ENCODE assay signal across 13 cellular contexts in genomic region chr2:63712748-63713147, GRCh38.
DNase-seq lines count a peak whose midpoint lies in the region; ATAC-seq and TF ChIP-seq lines count a peak whose summit lies in the region.
"Had no signal": no experiment of that assay in that cellular context is flagged by ENCODE, and none has a peak within 500 bp of the region (broad histone marks: within the 10 kb centered on the region; RNA-seq: fewer than 3 reads in every experiment).

No MANE protein-coding gene starts in this region.

- peak overlapping the region; percentile 48 for H3K9ac ChIP-seq in GM23248

- ATAC-seq in gastrocnemius medialis (peak; percentile 91 to 93), body of pancreas (no peak)
- ATAC-seq in stimulated activated naive CD8-positive, alpha-beta T cell treated with anti-CD3 and anti-CD28 coated beads, Interleukin-15, amount 100 ng/mL, for 72 hours, result no peak
- ATAC-seq: HCT116, T-helper 17 cell had no signal

- intact Hi-C loops in PC-9 (cut with micrococcal nuclease; ENCODE audit: unreplicated experiment) (no loop called here), gastrocnemius medialis (cut with DNase I; ENCODE audit: low total_unique reads) (loop anchor here (5.0 kb wide), 1 partner anchor 130 kb away; the partner anchor contains the start of gene UGP2), body of pancreas (cut with DNase I) (no loop called here)

- H3F3A ChIP-seq in GM23248 (ENCODE audit: insufficient read depth) (peaks cover 18% of the 10 kb centered on the region; the same call in 1 of the 2 replicates), PC-9 (ENCODE audit: insufficient read depth, low read depth) (no peaks in the 10 kb centered on the region)

- no peaks in the 10 kb centered on the region for H3K36me3 ChIP-seq in GM23248 (ENCODE audit: low read depth)
- H3K36me3 ChIP-seq in PC-9 (ENCODE audit: low read depth), result no peaks in the 10 kb centered on the region
- H3K36me3 ChIP-seq in gastrocnemius medialis, result no peaks in the 10 kb centered on the region
- H3K36me3 ChIP-seq in body of pancreas (replicated peaks in 1 of 2; ENCODE audit: insufficient read depth in 1 of 2, low read depth in 2 of 2), result no peaks in the 10 kb centered on the region
- H3K36me3 ChIP-seq: stomach had no signal

- WGBS in GM23248 (ENCODE audit: low coverage in 1 of 2, low lambda C conversion rate in 2 of 2, missing lambda C conversion rate in 2 of 2), 2 experiments, result 0 to 7% methylated on average over 2 of the region's 2 CpGs
- WGBS in body of pancreas, 2 donors, result 73 to 81% methylated on average over 2 of the region's 2 CpGs

- peak overlapping the region; percentile 73 for H3K27ac ChIP-seq in GM23248
- no peak overlapping the region for H3K27ac ChIP-seq in PC-9
- peak overlapping the region; percentile 51 to 74 (median 64) for H3K27ac ChIP-seq in gastrocnemius medialis
- H3K27ac ChIP-seq in body of pancreas, result no peak overlapping the region
- H3K27ac ChIP-seq: stomach had no signal

- H3K79me2 ChIP-seq in GM23248 (ENCODE audit: insufficient read depth) (no peaks in the 10 kb centered on the region), PC-9 (ENCODE audit: low read depth) (no peaks in the 10 kb centered on the region)

- H3K9me2 ChIP-seq in GM23248 (ENCODE audit: insufficient read depth) (no peaks in the 10 kb centered on the region), PC-9 (ENCODE audit: insufficient read depth) (no peaks in the 10 kb centered on the region; the same call in 1 of the 2 replicates)

- POLR2A ChIA-PET in PC-9 (lab: Charles Lee; ENCODE audit: unreplicated experiment), result no interaction called here

- H3K27me3 ChIP-seq in GM23248 (replicated peaks; ENCODE audit: insufficient read depth), result no peaks in the 10 kb centered on the region
- no peaks in the 10 kb centered on the region for H3K27me3 ChIP-seq in PC-9 (ENCODE audit: insufficient read depth, low read depth)
- H3K27me3 ChIP-seq in gastrocnemius medialis, result no peaks in the 10 kb centered on the region
- H3K27me3 ChIP-seq in body of pancreas, result no peaks in the 10 kb centered on the region
- H3K27me3 ChIP-seq: stomach had no signal

- H3K9me3 Mint-ChIP-seq in stimulated activated naive CD8-positive, alpha-beta T cell treated with anti-CD3 and anti-CD28 coated beads, Interleukin-15, amount 100 ng/mL, for 72 hours, result no peaks in the 10 kb centered on the region
- H3K9me3 Mint-ChIP-seq: activated CD4-positive, alpha-beta T cell treated with anti-CD3 and anti-CD28 coated beads, Interleukin-2, amount 10 ng/mL, durations not matched to agents 7 days and 5 days had no signal

- H3K4me2 ChIP-seq in GM23248 (ENCODE audit: unreplicated experiment) (peak overlapping the region; percentile 58), PC-9 (no peak overlapping the region)

- H3K27ac Mint-ChIP-seq in stimulated activated naive CD8-positive, alpha-beta T cell treated with anti-CD3 and anti-CD28 coated beads, Interleukin-15, amount 100 ng/mL, for 72 hours, result no peak overlapping the region
- H3K27ac Mint-ChIP-seq: activated CD4-positive, alpha-beta T cell treated with anti-CD3 and anti-CD28 coated beads, Interleukin-2, amount 10 ng/mL, durations not matched to agents 7 days and 5 days; T-helper 17 cell had no signal

- H3K4me3 ChIP-seq in GM23248, result no peak overlapping the region
- H3K4me3 ChIP-seq in PC-9, result no peak overlapping the region
- no peak overlapping the region for H3K4me3 ChIP-seq in foreskin fibroblast (ENCODE audit: low read depth in 1 of 2, low read length in 2 of 2)
- no peak overlapping the region for H3K4me3 ChIP-seq in gastrocnemius medialis
- H3K4me3 ChIP-seq in body of pancreas, result no peak overlapping the region
- H3K4me3 ChIP-seq: stomach had no signal

- peak; percentile 94 for DNase-seq in GM23248
- no peak for DNase-seq in PC-9
- DNase-seq in foreskin fibroblast, result peak; percentile 84 to 89
- DNase-seq in gastrocnemius medialis, result peak; percentile 41 to 52
- DNase-seq in stimulated activated naive CD8-positive, alpha-beta T cell treated with anti-CD3 and anti-CD28 coated beads, Interleukin-15, amount 100 ng/mL, for 72 hours, result no peak
- DNase-seq in body of pancreas, result no peak
- no peak for DNase-seq in cerebellum (ENCODE audit: low spot score)
- DNase-seq: activated CD4-positive, alpha-beta T cell treated with anti-CD3 and anti-CD28 coated beads, Interleukin-2, amount 10 ng/mL, durations not matched to agents 7 days and 5 days; activated T-cell treated with anti-CD3 and anti-CD28 coated beads, Interleukin-2, amount 50 U/mL, for 48 hours; anterior cingulate cortex; stomach; T-helper 17 cell had no signal

- H3K27me3 Mint-ChIP-seq in stimulated activated naive CD8-positive, alpha-beta T cell treated with anti-CD3 and anti-CD28 coated beads, Interleukin-15, amount 100 ng/mL, for 72 hours, result no peaks in the 10 kb centered on the region

- no TSS peak for BruUV-seq in PC-9 (replicated peaks; lab: Mats Ljungman, UMichigan)

- H4K20me1 ChIP-seq in GM23248 (ENCODE audit: insufficient read depth), result no peaks in the 10 kb centered on the region
- H4K20me1 ChIP-seq in PC-9 (ENCODE audit: insufficient read depth), result no peaks in the 10 kb centered on the region

- H2AFZ ChIP-seq in GM23248 (peak overlapping the region; percentile 56), PC-9 (peak overlapping the region; percentile 53)

- H3K4me1 ChIP-seq in GM23248 (ENCODE audit: insufficient read depth), result peaks cover 16% of the 10 kb centered on the region
- no peaks in the 10 kb centered on the region for H3K4me1 ChIP-seq in PC-9 (replicated peaks; ENCODE audit: insufficient read depth)
- H3K4me1 ChIP-seq in gastrocnemius medialis, result peaks cover 41 to 47% of the 10 kb centered on the region in 2 donors
- H3K4me1 ChIP-seq in body of pancreas, result no peaks in the 10 kb centered on the region
- H3K4me1 ChIP-seq: stomach had no signal

- in situ Hi-C loops in GM23248 (cut with MboI), result no loop called here
- in situ Hi-C loops in gastrocnemius medialis (cut with MboI; ENCODE audit: low sequenced_read_pairs in 4 of 4), result no loop called here

- H3K9me3 ChIP-seq in GM23248 (ENCODE audit: low read depth) (no peaks in the 10 kb centered on the region), PC-9 (ENCODE audit: insufficient read depth, low read depth) (no peaks in the 10 kb centered on the region), gastrocnemius medialis (no peaks in the 10 kb centered on the region), body of pancreas (no peaks in the 10 kb centered on the region)
- H3K9me3 ChIP-seq: stomach had no signal

- H3K4me1 Mint-ChIP-seq in stimulated activated naive CD8-positive, alpha-beta T cell treated with anti-CD3 and anti-CD28 coated beads, Interleukin-15, amount 100 ng/mL, for 72 hours, result no peaks in the 10 kb centered on the region
- H3K4me1 Mint-ChIP-seq: activated CD4-positive, alpha-beta T cell treated with anti-CD3 and anti-CD28 coated beads, Interleukin-2, amount 10 ng/mL, durations not matched to agents 7 days and 5 days; T-helper 17 cell had no signal

- TF ChIP-seq POLR2A in gastrocnemius medialis (IDR thresholded peaks at IDR 0.05) (no peak), body of pancreas (IDR thresholded peaks at IDR 0.05) (no peak)

- CTCF ChIA-PET in PC-9 (lab: Charles Lee), result no interaction called here

- TF ChIP-seq CTCF in PC-9 (conservative IDR thresholded peaks at IDR 0.05) (no peak), foreskin fibroblast (IDR thresholded peaks at IDR 0.05; ENCODE audit: low read depth, low read length) (no peak), gastrocnemius medialis (IDR thresholded peaks at IDR 0.05 in 4 of 5, conservative IDR thresholded peaks at IDR 0.05 in 1 of 5) (no peak), body of pancreas (IDR thresholded peaks at IDR 0.05) (no peak)

- H3K4me3 Mint-ChIP-seq in stimulated activated naive CD8-positive, alpha-beta T cell treated with anti-CD3 and anti-CD28 coated beads, Interleukin-15, amount 100 ng/mL, for 72 hours, result no peak overlapping the region
- H3K4me3 Mint-ChIP-seq: activated CD4-positive, alpha-beta T cell treated with anti-CD3 and anti-CD28 coated beads, Interleukin-2, amount 10 ng/mL, durations not matched to agents 7 days and 5 days; T-helper 17 cell had no signal

Comparison
In these comparisons a context has a peak if more than half of its experiments do, and no peak if none do; other contexts are left out.
1. DNase-seq: peak in GM23248 (single experiment), foreskin fibroblast (2 of 2) and gastrocnemius medialis (2 of 2); none in PC-9 (0 of 2), stimulated activated naive CD8-positive, alpha-beta T cell treated with anti-CD3 and anti-CD28 coated beads, Interleukin-15, amount 100 ng/mL, for 72 hours (0 of 2), body of pancreas (0 of 4) and cerebellum (single experiment).
2. H3K27ac ChIP-seq: peak in GM23248 (single experiment) and gastrocnemius medialis (4 of 4); none in PC-9 (single experiment) and body of pancreas (0 of 4).
3. ATAC-seq: peak in gastrocnemius medialis (2 of 2); none in stimulated activated naive CD8-positive, alpha-beta T cell treated with anti-CD3 and anti-CD28 coated beads, Interleukin-15, amount 100 ng/mL, for 72 hours (single experiment) and body of pancreas (single experiment).